Comparison of ENCODE assay signal across 8 cellular contexts in genomic region chr9:128829477-128830251, GRCh38. TPM values are rescaled to one million over a fixed set of nuclear protein-coding genes. Genes with fewer than 3 reads are reported as not detected.
DNase-seq lines count a peak whose midpoint lies in the region; ATAC-seq and TF ChIP-seq lines count a peak whose summit lies in the region.

Gene SPOUT1 (minus strand): TSS chr9:128829794. CDS start chr9:128829780, 14 bp downstream.

- intact Hi-C loops in activated T-helper 2 cell treated with anti-CD3 and anti-CD28 coated beads, Interferon-gamma antibody, Interleukin-2, Interleukin-4, amounts not matched to agents 10 μg/mL and 5 μg/mL and 100 μg/mL, durations not matched to agents 14 hours and 24 hours and 36 hours (cut with micrococcal nuclease) = loop anchor here (5.0 kb wide), 1 partner anchor 57 kb away; the partner anchor contains the start of gene ZER1
- intact Hi-C loops in natural killer cell (cut with micrococcal nuclease) = no loop called here

- TF ChIP-seq CTCF in DOHH2 (IDR thresholded peaks at IDR 0.05; ENCODE audit: low read depth, low read length, poor library complexity, severe bottlenecking) = no peak
- TF ChIP-seq CTCF in GM23338 (conservative IDR thresholded peaks at IDR 0.05; ENCODE audit: low read depth in 2 of 2) = no peak
- TF ChIP-seq CTCF in RWPE1 (conservative IDR thresholded peaks at IDR 0.05; ENCODE audit: low read depth) = no peak
- TF ChIP-seq CTCF in fibroblast of mammary gland (conservative IDR thresholded peaks at IDR 0.05; ENCODE audit: control insufficient read depth, insufficient read depth, low read depth, low read length) = no peak
- no peak for TF ChIP-seq CTCF in natural killer cell (IDR thresholded peaks at IDR 0.05)

- H4K20me1 ChIP-seq in DOHH2 (ENCODE audit: control insufficient read depth, insufficient read depth, low read depth, low read length) (no peaks in the 10 kb centered on the region), GM23338 (replicated peaks; ENCODE audit: insufficient read depth) (0 out of 2 replicates have a peak, but pooled peaks cover 4% of the 10 kb centered on the region)

- peak within 1 kb of the TSS; percentile 73 for H3K4me2 ChIP-seq in DOHH2 (ENCODE audit: low read length)
- H3K4me2 ChIP-seq in GM23338 = peak within 1 kb of the TSS; percentile 98

- H3K4me3 Mint-ChIP-seq in GM23338 (peak within 1 kb of the TSS; percentile 96), natural killer cell (peak within 1 kb of the TSS; percentile 91)
- H3K4me3 Mint-ChIP-seq in activated T-helper 2 cell treated with anti-CD3 and anti-CD28 coated beads, Interferon-gamma antibody, Interleukin-2, Interleukin-4, amounts not matched to agents 10 μg/mL and 5 μg/mL and 100 μg/mL, durations not matched to agents 14 hours and 24 hours and 36 hours (ENCODE audit: low read depth) = peak within 1 kb of the TSS; percentile 98

- ATAC-seq in GM23338 (peak; percentile 95), natural killer cell (peak; percentile 99 to 100 (median 99))

- H3K4me1 ChIP-seq in DOHH2 (ENCODE audit: control insufficient read depth, low read length) (peaks cover 13% of the 10 kb centered on the region), GM23338 (ENCODE audit: insufficient read depth) (no peaks in the 10 kb centered on the region)

- no peaks in the 10 kb centered on the region for H3K9me3 ChIP-seq in DOHH2 (ENCODE audit: control insufficient read depth, insufficient read depth, low read length)

- H3K27ac ChIP-seq in DOHH2 (ENCODE audit: low read depth, low read length) = peak within 1 kb of the TSS; percentile 16; the same call in 1 of the 2 replicates
- peak within 1 kb of the TSS; percentile 77; the same call in 1 of the 2 replicates for H3K27ac ChIP-seq in GM23338 (ENCODE audit: low read depth)
- peak within 1 kb of the TSS; percentile 79 for H3K27ac ChIP-seq in RWPE1

- H3K4me3 ChIP-seq in DOHH2 (ENCODE audit: low read length) (peak within 1 kb of the TSS; percentile 76), GM23338 (peak within 1 kb of the TSS; percentile 98), fibroblast of mammary gland (ENCODE audit: control insufficient read depth, low read depth, low read length) (peak within 1 kb of the TSS; percentile 82)

- H2AFZ ChIP-seq in GM23338 = peak within 1 kb of the TSS; percentile 84; the same call in 1 of the 2 replicates

- DNase-seq in GM23338 (ENCODE audit: low spot score) (peak; percentile 96), LHCN-M2 (ENCODE audit: low read depth) (peak; percentile 84), RWPE1 (ENCODE audit: low spot score) (peak; percentile 100), fibroblast of mammary gland (ENCODE audit: low read depth) (peak; percentile 84), natural killer cell (peak; percentile 95)
- DNase-seq in activated T-helper 2 cell treated with anti-CD3 and anti-CD28 coated beads, Interferon-gamma antibody, Interleukin-2, Interleukin-4, amounts not matched to agents 10 μg/mL and 5 μg/mL and 100 μg/mL, durations not matched to agents 14 hours and 24 hours and 36 hours (ENCODE audit: low spot score) = peak; percentile 93
- peak; percentile 89 for DNase-seq in stimulated activated naive CD4-positive, alpha-beta T cell treated with Interleukin-2 at 50 U/mL for 16 hours (lab: John Stamatoyannopoulos, UW)

- H3K36me3 Mint-ChIP-seq in GM23338 (ENCODE audit: low read depth) (peaks cover 58% of the 10 kb centered on the region), natural killer cell (no peaks in the 10 kb centered on the region)
- peaks cover 49% of the 10 kb centered on the region for H3K36me3 Mint-ChIP-seq in activated T-helper 2 cell treated with anti-CD3 and anti-CD28 coated beads, Interferon-gamma antibody, Interleukin-2, Interleukin-4, amounts not matched to agents 10 μg/mL and 5 μg/mL and 100 μg/mL, durations not matched to agents 14 hours and 24 hours and 36 hours (ENCODE audit: low read depth)

- H3K79me2 ChIP-seq in DOHH2 (ENCODE audit: control insufficient read depth, low read length) = peaks cover 24% of the 10 kb centered on the region
- H3K79me2 ChIP-seq in GM23338 (replicated peaks; ENCODE audit: insufficient read depth) = peaks cover 8% of the 10 kb centered on the region

- H3F3A ChIP-seq in DOHH2 (ENCODE audit: control insufficient read depth, insufficient read depth) (no peaks in the 10 kb centered on the region), GM23338 (replicated peaks; ENCODE audit: low read depth) (0 out of 2 replicates have a peak, but pooled peaks cover 6% of the 10 kb centered on the region)

- peaks cover 7% of the 10 kb centered on the region for H3K27me3 Mint-ChIP-seq in GM23338 (ENCODE audit: insufficient read depth, low read depth, poor library complexity)
- no peaks in the 10 kb centered on the region for H3K27me3 Mint-ChIP-seq in activated T-helper 2 cell treated with anti-CD3 and anti-CD28 coated beads, Interferon-gamma antibody, Interleukin-2, Interleukin-4, amounts not matched to agents 10 μg/mL and 5 μg/mL and 100 μg/mL, durations not matched to agents 14 hours and 24 hours and 36 hours (ENCODE audit: low read depth)
- no peaks in the 10 kb centered on the region for H3K27me3 Mint-ChIP-seq in natural killer cell (ENCODE audit: low read depth in 2 of 2)

- POLR2A ChIA-PET in RWPE1 (lab: Yijun Ruan, JAX; ENCODE audit: low non-redundant PET) = interaction anchor here (0.6 to 1.0 kb wide), 3 partner anchors 10 to 95 kb away, joined by 4 to 7 read pairs (median 6); partner anchors contain the start of gene ENDOG

- H3K27me3 ChIP-seq in DOHH2 (ENCODE audit: control insufficient read depth, low read length) (no peaks in the 10 kb centered on the region), GM23338 (ENCODE audit: insufficient read depth) (no peaks in the 10 kb centered on the region)

- H3K9me2 ChIP-seq in DOHH2 (replicated peaks; ENCODE audit: control insufficient read depth, low read length) = no peaks in the 10 kb centered on the region
- H3K9me2 ChIP-seq in GM23338 (ENCODE audit: insufficient read depth) = no peaks in the 10 kb centered on the region

- H3K36me3 ChIP-seq in DOHH2 (ENCODE audit: control insufficient read depth, low read length) (peaks cover 34% of the 10 kb centered on the region), GM23338 (ENCODE audit: insufficient read depth) (peaks cover 13% of the 10 kb centered on the region)

- no peaks in the 10 kb centered on the region; the same call in 2 of the 3 replicates for H3K9me3 Mint-ChIP-seq in GM23338
- no peaks in the 10 kb centered on the region for H3K9me3 Mint-ChIP-seq in activated T-helper 2 cell treated with anti-CD3 and anti-CD28 coated beads, Interferon-gamma antibody, Interleukin-2, Interleukin-4, amounts not matched to agents 10 μg/mL and 5 μg/mL and 100 μg/mL, durations not matched to agents 14 hours and 24 hours and 36 hours
- no peaks in the 10 kb centered on the region for H3K9me3 Mint-ChIP-seq in natural killer cell

- H3K27ac Mint-ChIP-seq in GM23338 (peak within 1 kb of the TSS; percentile 97), natural killer cell (peak within 1 kb of the TSS; percentile 91 to 96)
- H3K27ac Mint-ChIP-seq in activated T-helper 2 cell treated with anti-CD3 and anti-CD28 coated beads, Interferon-gamma antibody, Interleukin-2, Interleukin-4, amounts not matched to agents 10 μg/mL and 5 μg/mL and 100 μg/mL, durations not matched to agents 14 hours and 24 hours and 36 hours = peak within 1 kb of the TSS; percentile 89

- CTCF ChIA-PET in RWPE1 (lab: Yijun Ruan, JAX) = interaction anchor here (2.1 kb wide), 1 partner anchor 12 kb away, joined by 12 read pairs; the partner anchor contains the start of gene ENDOG

- H3K4me1 Mint-ChIP-seq in GM23338 = peaks cover 7% of the 10 kb centered on the region
- peaks cover 16% of the 10 kb centered on the region for H3K4me1 Mint-ChIP-seq in activated T-helper 2 cell treated with anti-CD3 and anti-CD28 coated beads, Interferon-gamma antibody, Interleukin-2, Interleukin-4, amounts not matched to agents 10 μg/mL and 5 μg/mL and 100 μg/mL, durations not matched to agents 14 hours and 24 hours and 36 hours (ENCODE audit: low read depth)
- peaks cover 17% of the 10 kb centered on the region in 2 donors for H3K4me1 Mint-ChIP-seq in natural killer cell

TF ChIP-seq in GM23338, 12 proteins besides CTCF, POLR2A, EP300 and RAD21 (continues in another document):
- TF ChIP-seq EZH2phosphoT487 (IDR thresholded peaks at IDR 0.05; ENCODE audit: unreplicated experiment) (no peak), ZNF114 (CRISPR knock-in tag; IDR thresholded peaks at IDR 0.05) (no peak), EZH2 (IDR thresholded peaks at IDR 0.05; ENCODE audit: low read depth, unreplicated experiment) (no peak), ZNF331 (CRISPR knock-in tag; IDR thresholded peaks at IDR 0.05; ENCODE audit: low read depth) (no peak)

RNA-seq across cellular contexts. Expression of gene SPOUT1, which starts in this region (rescaled TPM):
- total RNA-seq in GM23338 (2014; rRNA removed; shearing (Covaris generic)) = 34.8 and 50.9 TPM in 2 replicates
- polyA plus RNA-seq in GM23338 (2016; fragmentation: Nextera tagmentation; extraction: Ambion mirVana) = 28.5 and 33.5 TPM in 2 replicates
- total RNA-seq in LHCN-M2 (2014; rRNA removed) (29.9 and 32.1 TPM in 2 replicates), natural killer cell (10 to 100 TPM; 35.8 to 49.2 (median 40.1) TPM)
- 28.3 TPM for polyA plus RNA-seq in LHCN-M2 (2012)
- 126 and 127 TPM in 2 replicates for total RNA-seq in activated T-helper 2 cell treated with anti-CD3 and anti-CD28 coated beads, Interferon-gamma antibody, Interleukin-2, Interleukin-4, amounts not matched to agents 10 μg/mL and 5 μg/mL and 100 μg/mL, durations not matched to agents 14 hours and 24 hours and 36 hours

Comparison
In these comparisons a context has a peak if more than half of its experiments do, and no peak if none do; other contexts are left out.
1. Peak in every context shown above with its lines: DNase-seq, ATAC-seq, H3K4me3 ChIP-seq and H3K27ac ChIP-seq.
2. H3K27ac ChIP-seq: peak in every context shown above with its lines; median percentile 79 in RWPE1; 77 in GM23338; 16 in DOHH2.